18 cellular contexts compared by ENCODE assay signal in genomic region chr2:120913972-120914838, GRCh38.
DNase-seq lines count a peak whose midpoint lies in the region; ATAC-seq and TF ChIP-seq lines count a peak whose summit lies in the region.
"Had no signal": no experiment of that assay in that cellular context is flagged by ENCODE, and none has a peak within 500 bp of the region (broad histone marks: within the 10 kb centered on the region; RNA-seq: fewer than 3 reads in every experiment).

No MANE protein-coding gene starts in this region.

- intact Hi-C loops in PC-3 (cut with micrococcal nuclease) (no loop called here), mammary epithelial cell (cut with micrococcal nuclease) (no loop called here), tibial artery (cut with DNase I; ENCODE audit: low total_unique reads) (loop anchor here (10.0 kb wide), 1 partner anchor 179 kb away; the partner anchor contains the start of gene GLI2)

- H3K4me1 ChIP-seq in PC-3 (ENCODE audit: insufficient read depth, low read length) (peaks cover 55% of the 10 kb centered on the region), mammary epithelial cell (ENCODE audit: insufficient read depth, low read length) (peaks cover 17% of the 10 kb centered on the region), mesenchymal stem cell (ENCODE audit: control insufficient read depth, insufficient read depth, low read depth, low read length) (peaks cover 52% of the 10 kb centered on the region), tibial artery (peaks cover 7 to 72% (median 51%) of the 10 kb centered on the region in 4 donors)

- no peaks in the 10 kb centered on the region for H3K4me1 Mint-ChIP-seq in activated CD4-positive, alpha-beta T cell treated with anti-CD3 and anti-CD28 coated beads, Interleukin-2, amount 10 ng/mL, durations not matched to agents 7 days and 5 days

- TF ChIP-seq CTCF in PC-3 (conservative IDR thresholded peaks at IDR 0.05; ENCODE audit: low read depth, low read length) = no peak
- TF ChIP-seq CTCF in mammary epithelial cell (conservative IDR thresholded peaks at IDR 0.05 in 1 of 2, IDR thresholded peaks at IDR 0.05 in 1 of 2; ENCODE audit: extremely low read depth in 1 of 2, insufficient read depth in 1 of 2, low read depth in 1 of 2, low read length in 2 of 2) = no peak
- TF ChIP-seq CTCF in tibial artery (IDR thresholded peaks at IDR 0.05) = no peak

- DNase-seq in PC-3 (no peak), mammary epithelial cell (no peak), mesenchymal stem cell (no peak), tibial artery (no peak), HK-2 (ENCODE audit: unreplicated experiment) (no peak)
- DNase-seq in activated CD4-positive, alpha-beta T cell treated with anti-CD3 and anti-CD28 coated beads, Interleukin-2, amount 50 U/mL, for 4 hours = no peak
- no peak for DNase-seq in activated CD4-positive, alpha-beta T cell treated with anti-CD3 and anti-CD28 coated beads, Interleukin-2, amount 10 ng/mL, durations not matched to agents 7 days and 5 days
- DNase-seq: activated CD4-positive, alpha-beta T cell treated with anti-CD3 and anti-CD28 coated beads, Interleukin-2, amount 50 U/mL, for 48 hours; activated T-cell treated with anti-CD3 and anti-CD28 coated beads, Interleukin-2, amount 50 U/mL, for 72 hours; cerebellar nuclear complex; H7; NCI-H187; NCI-H524; stimulated activated CD4-positive, alpha-beta T cell treated with anti-CD3 and anti-CD28 coated beads, Interleukin-4, amount 100 ng/mL, for 1 hour had no signal

- no peak overlapping the region for H3K23ac ChIP-seq in mesenchymal stem cell (ENCODE audit: low read length in 2 of 2)

- H2AFZ ChIP-seq in PC-3 (ENCODE audit: low read length) = peak overlapping the region; percentile 76
- peak overlapping the region; percentile 75 for H2AFZ ChIP-seq in mammary epithelial cell (ENCODE audit: low read depth, low read length)
- no peak overlapping the region for H2AFZ ChIP-seq in mesenchymal stem cell (ENCODE audit: low read depth, low read length)

- CTCF ChIA-PET in PC-3 (lab: Charles Lee) = no interaction called here
- CTCF ChIA-PET in mammary epithelial cell (lab: Charles Lee; ENCODE audit: low non-redundant PET) = no interaction called here
- CTCF ChIA-PET in activated CD4-positive, alpha-beta T cell treated with anti-CD3 and anti-CD28 coated beads, Interleukin-2, amount 10 ng/mL, durations not matched to agents 7 days and 5 days (lab: Charles Lee) = no interaction called here

- H3K27ac Mint-ChIP-seq in activated CD4-positive, alpha-beta T cell treated with anti-CD3 and anti-CD28 coated beads, Interleukin-2, amount 10 ng/mL, durations not matched to agents 7 days and 5 days = no peak overlapping the region
- H3K27ac Mint-ChIP-seq: activated T-cell treated with anti-CD3 and anti-CD28 coated beads, Interleukin-2, amount 50 U/mL, for 72 hours; endodermal cell; nephron progenitor cell had no signal

- H4K20me1 ChIP-seq in PC-3 (ENCODE audit: low read length) = no peaks in the 10 kb centered on the region
- no peaks in the 10 kb centered on the region for H4K20me1 ChIP-seq in mammary epithelial cell (ENCODE audit: insufficient read depth, low read length)

- peak overlapping the region; percentile 75 for H3K27ac ChIP-seq in PC-3 (ENCODE audit: low read length)
- no peak overlapping the region for H3K27ac ChIP-seq in mammary epithelial cell (ENCODE audit: insufficient read depth, low read depth, low read length)
- peak overlapping the region; percentile 61 for H3K27ac ChIP-seq in mesenchymal stem cell (ENCODE audit: low read length, poor library complexity, severe bottlenecking)
- peak overlapping the region; percentile 78 to 90 for H3K27ac ChIP-seq in tibial artery

- peak overlapping the region in 1 of 2 experiments; percentile 93 for H3K14ac ChIP-seq in mesenchymal stem cell (ENCODE audit: low read length in 2 of 2)

- peak overlapping the region; percentile 79 to 92 for H3K18ac ChIP-seq in mesenchymal stem cell (ENCODE audit: low read depth in 1 of 2, low read length in 2 of 2)

- H3K27me3 Mint-ChIP-seq in activated CD4-positive, alpha-beta T cell treated with anti-CD3 and anti-CD28 coated beads, Interleukin-2, amount 10 ng/mL, durations not matched to agents 7 days and 5 days = no peaks in the 10 kb centered on the region

- H3K36me3 ChIP-seq in PC-3 (ENCODE audit: low read depth, low read length) = no peaks in the 10 kb centered on the region
- H3K36me3 ChIP-seq in mammary epithelial cell (ENCODE audit: insufficient read depth, low read length) = no peaks in the 10 kb centered on the region
- H3K36me3 ChIP-seq in mesenchymal stem cell (ENCODE audit: control insufficient read depth in 1 of 2, insufficient read depth in 2 of 2, low read depth in 1 of 2, low read length in 2 of 2) = peaks cover 0 to 5% of the 10 kb centered on the region in 2 experiments
- H3K36me3 ChIP-seq in tibial artery = no peaks in the 10 kb centered on the region
- H3K36me3 ChIP-seq: transverse colon had no signal

- peak overlapping the region; percentile 71 for H2BK15ac ChIP-seq in mesenchymal stem cell (ENCODE audit: low read depth, poor library complexity, severe bottlenecking)

- in situ Hi-C loops in mammary epithelial cell (cut with MboI; ENCODE audit: low sequenced_read_pairs in 2 of 2) = no loop called here

- peak overlapping the region; percentile 48 for H3K4me2 ChIP-seq in PC-3 (ENCODE audit: low read length)
- H3K4me2 ChIP-seq in mammary epithelial cell (ENCODE audit: insufficient read depth, low read depth, low read length) = peak overlapping the region; percentile 53
- H3K4me2 ChIP-seq in mesenchymal stem cell (ENCODE audit: low read length, poor library complexity, severe bottlenecking) = no peak overlapping the region

- peak overlapping the region; percentile 84 for H2BK120ac ChIP-seq in mesenchymal stem cell (ENCODE audit: low read depth, low read length)

- BruUV-seq in PC-3 (replicated peaks; lab: Mats Ljungman, UMichigan) = no TSS peak
- BruUV-seq in mammary epithelial cell (replicated peaks; lab: Mats Ljungman, UMichigan) = no TSS peak

- POLR2A ChIA-PET in PC-3 (lab: Charles Lee; ENCODE audit: unreplicated experiment) = no interaction called here
- POLR2A ChIA-PET in activated CD4-positive, alpha-beta T cell treated with anti-CD3 and anti-CD28 coated beads, Interleukin-2, amount 10 ng/mL, durations not matched to agents 7 days and 5 days (lab: Charles Lee) = no interaction called here

- H3K4me3 Mint-ChIP-seq in activated CD4-positive, alpha-beta T cell treated with anti-CD3 and anti-CD28 coated beads, Interleukin-2, amount 10 ng/mL, durations not matched to agents 7 days and 5 days = no peak overlapping the region
- H3K4me3 Mint-ChIP-seq: activated T-cell treated with anti-CD3 and anti-CD28 coated beads, Interleukin-2, amount 50 U/mL, for 72 hours; endodermal cell; nephron progenitor cell had no signal

- peak overlapping the region; percentile 91 for H2AK5ac ChIP-seq in mesenchymal stem cell (ENCODE audit: low read length, severe bottlenecking)

- H3K36me3 Mint-ChIP-seq in activated CD4-positive, alpha-beta T cell treated with anti-CD3 and anti-CD28 coated beads, Interleukin-2, amount 10 ng/mL, durations not matched to agents 7 days and 5 days (ENCODE audit: low read depth) = no peaks in the 10 kb centered on the region

- H3K4me3 ChIP-seq in PC-3 (ENCODE audit: low read length) (no peak overlapping the region), mammary epithelial cell (replicated peaks in 1 of 3; ENCODE audit: insufficient read depth in 1 of 3, low read depth in 2 of 3, low read length in 3 of 3) (no peak overlapping the region), mesenchymal stem cell (ENCODE audit: insufficient read depth in 1 of 2, low read depth in 1 of 2, low read length in 2 of 2) (no peak overlapping the region), tibial artery (no peak overlapping the region)
- H3K4me3 ChIP-seq: MG63, transverse colon had no signal

- no peak for ATAC-seq in PC-3
- ATAC-seq: activated T-cell treated with anti-CD3 and anti-CD28 coated beads, Interleukin-2, amount 50 U/mL, for 72 hours had no signal

- H4K8ac ChIP-seq in mesenchymal stem cell (ENCODE audit: low read length) = peak overlapping the region; percentile 79

- no peaks in the 10 kb centered on the region for H3K27me3 ChIP-seq in PC-3 (ENCODE audit: low read length)
- H3K27me3 ChIP-seq in mammary epithelial cell (ENCODE audit: insufficient read depth, low read length) = no peaks in the 10 kb centered on the region
- H3K27me3 ChIP-seq in mesenchymal stem cell (ENCODE audit: control insufficient read depth in 1 of 2, insufficient read depth in 1 of 2, low read length in 2 of 2) = no peaks in the 10 kb centered on the region
- no peaks in the 10 kb centered on the region for H3K27me3 ChIP-seq in tibial artery
- H3K27me3 ChIP-seq: MG63, transverse colon had no signal

- no peaks in the 10 kb centered on the region for H3K9me3 Mint-ChIP-seq in activated CD4-positive, alpha-beta T cell treated with anti-CD3 and anti-CD28 coated beads, Interleukin-2, amount 10 ng/mL, durations not matched to agents 7 days and 5 days
- H3K9me3 Mint-ChIP-seq: activated T-cell treated with anti-CD3 and anti-CD28 coated beads, Interleukin-2, amount 50 U/mL, for 72 hours; endodermal cell; nephron progenitor cell had no signal

- H3K9me3 ChIP-seq in PC-3 (ENCODE audit: low read length) (no peaks in the 10 kb centered on the region), mammary epithelial cell (replicated peaks; ENCODE audit: insufficient read depth, low read length) (no peaks in the 10 kb centered on the region), mesenchymal stem cell (ENCODE audit: control insufficient read depth, low read length) (no peaks in the 10 kb centered on the region), tibial artery (no peaks in the 10 kb centered on the region)
- H3K9me3 ChIP-seq: MG63, transverse colon had no signal

- dilution Hi-C loops in mammary epithelial cell (cut with HindIII; ENCODE audit: low sequenced_read_pairs) = loop anchor here (5.0 kb wide), 1 partner anchor 358 kb away; no protein-coding TSS in a partner anchor

- WGBS in mammary epithelial cell (ENCODE audit: low coverage, missing lambda C conversion rate) = 92% methylated on average over 12 of the region's 13 CpGs
- 89% methylated on average over 13 of the region's 13 CpGs for WGBS in mesenchymal stem cell

- peaks cover 38% of the 10 kb centered on the region for H3K79me1 ChIP-seq in mesenchymal stem cell (replicated peaks; ENCODE audit: low read length, poor library complexity, severe bottlenecking)

- H3K79me2 ChIP-seq in PC-3 (ENCODE audit: low read length) (no peaks in the 10 kb centered on the region), mammary epithelial cell (ENCODE audit: insufficient read depth, low read length) (no peaks in the 10 kb centered on the region)

- peak overlapping the region; percentile 79 to 90 for H3K4ac ChIP-seq in mesenchymal stem cell (ENCODE audit: low read depth in 1 of 2, low read length in 2 of 2)

- H3K9ac ChIP-seq in PC-3 (ENCODE audit: low read length) = peak overlapping the region; percentile 3; the same call in 1 of the 2 replicates
- H3K9ac ChIP-seq in mammary epithelial cell (ENCODE audit: insufficient read depth, low read length) = no peak overlapping the region
- peak overlapping the region; percentile 2 for H3K9ac ChIP-seq in mesenchymal stem cell (ENCODE audit: low read length)

- H3K9me2 ChIP-seq in PC-3 (replicated peaks; ENCODE audit: low read length) = no peaks in the 10 kb centered on the region

- no peak overlapping the region for H2BK5ac ChIP-seq in mesenchymal stem cell (ENCODE audit: low read depth, low read length, poor library complexity, severe bottlenecking)

- peak overlapping the region; percentile 71 for H4K91ac ChIP-seq in mesenchymal stem cell (ENCODE audit: low read length)

- peak overlapping the region; percentile 75 to 96 for H2BK12ac ChIP-seq in mesenchymal stem cell (ENCODE audit: low read length in 2 of 2)

- H3F3A ChIP-seq in PC-3 (ENCODE audit: low read length, unreplicated experiment) = no peaks in the 10 kb centered on the region
